8 cellular contexts compared by ENCODE assay signal in the genomic region with DNA sequence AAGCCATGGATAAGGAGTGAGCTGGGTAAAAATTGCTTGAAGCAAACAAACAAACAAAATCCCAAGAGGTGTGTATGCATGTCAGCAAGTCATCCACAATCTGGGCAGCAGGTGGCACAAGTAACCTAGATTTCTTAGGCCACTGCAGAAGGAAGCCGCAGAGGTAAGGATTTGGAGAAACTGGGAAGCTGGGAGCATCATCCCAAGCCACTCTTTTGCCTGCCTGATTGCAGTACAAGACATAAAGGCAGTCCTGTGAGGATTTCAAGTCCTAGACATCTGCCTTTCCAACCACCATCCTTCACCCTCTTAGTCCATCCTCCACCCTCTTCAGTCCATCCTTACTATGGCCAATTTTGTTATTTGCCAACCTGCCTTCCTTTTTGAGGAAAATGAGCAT.
DNase-seq lines count a peak whose midpoint lies in the region; ATAC-seq and TF ChIP-seq lines count a peak whose summit lies in the region.

No MANE protein-coding gene starts in this region.

- no peak overlapping the region for H3K4me3 ChIP-seq in epithelial cell of proximal tubule (ENCODE audit: low read depth, low read length)

- no peaks in the 10 kb centered on the region for H3K9me3 Mint-ChIP-seq in nephron progenitor cell

- no peak overlapping the region for H3K4me3 Mint-ChIP-seq in nephron progenitor cell

- H3K4me1 Mint-ChIP-seq in nephron progenitor cell: peaks cover 34% of the 10 kb centered on the region

- no peaks in the 10 kb centered on the region for H3K36me3 Mint-ChIP-seq in nephron progenitor cell (ENCODE audit: low read depth)

- TF ChIP-seq CTCF in epithelial cell of proximal tubule (conservative IDR thresholded peaks at IDR 0.05; ENCODE audit: low read depth, low read length) (peak; percentile 80), nephron progenitor cell (IDR thresholded peaks at IDR 0.05) (peak; percentile 60)

- H3K27ac Mint-ChIP-seq in nephron progenitor cell: no peak overlapping the region

- peak; percentile 19 for DNase-seq in activated CD8-positive, alpha-beta memory T cell treated with anti-CD3 and anti-CD28 coated beads, Interleukin-2, amount 50 U/mL, for 4 hours
- no peak for DNase-seq in activated CD8-positive, alpha-beta memory T cell treated with anti-CD3 and anti-CD28 coated beads for 24 hours
- DNase-seq in MV-4-11 (lab: John Stamatoyannopoulos, UW) (peak; percentile 20), SW 1271 (lab: John Stamatoyannopoulos, UW) (peak; percentile 49 to 78), epithelial cell of proximal tubule (ENCODE audit: low read depth) (no peak), nephron progenitor cell (peak; percentile 52)

- ATAC-seq in GM18861 (IDR thresholded peaks at IDR 0.05; ENCODE audit: unreplicated experiment) (no peak), HG03439 (IDR thresholded peaks at IDR 0.05; ENCODE audit: unreplicated experiment) (no peak)

- H3K27me3 Mint-ChIP-seq in nephron progenitor cell (ENCODE audit: low read depth, poor library complexity): peaks cover 5% of the 10 kb centered on the region

Comparison
In these comparisons a context has a peak if more than half of its experiments do, and no peak if none do; other contexts are left out.
1. DNase-seq: peak in activated CD8-positive, alpha-beta memory T cell treated with anti-CD3 and anti-CD28 coated beads, Interleukin-2, amount 50 U/mL, for 4 hours (single experiment), MV-4-11 (single experiment), SW 1271 (2 of 2) and nephron progenitor cell (single experiment); none in activated CD8-positive, alpha-beta memory T cell treated with anti-CD3 and anti-CD28 coated beads for 24 hours (single experiment) and epithelial cell of proximal tubule (single experiment).